Comparison of ENCODE assay signal across 30 cellular contexts in the genomic region with DNA sequence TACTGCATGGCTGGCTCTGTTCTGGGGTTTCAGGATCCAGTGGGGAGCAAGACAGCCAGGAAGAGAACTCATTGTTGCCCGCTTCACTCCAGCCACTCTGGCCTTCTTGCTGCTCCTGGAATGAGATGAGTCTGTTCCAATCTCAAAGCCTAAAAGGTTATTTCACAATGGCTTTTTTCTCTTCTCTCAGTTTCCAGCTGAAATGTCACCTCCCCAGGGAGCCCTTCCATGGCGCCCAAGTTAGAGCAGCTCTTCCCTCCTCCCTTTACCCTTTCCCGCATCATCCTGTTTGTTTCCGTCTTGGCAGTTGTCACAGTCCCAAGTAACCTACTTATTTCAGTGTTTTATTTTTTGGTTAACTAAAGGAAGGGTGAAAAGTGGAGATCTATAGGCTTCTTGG. TPM values are rescaled to one million over a fixed set of nuclear protein-coding genes. Genes with fewer than 3 reads are reported as not detected.
"Had no signal": no experiment of that assay in that cellular context is flagged by ENCODE, and none has a peak within 500 bp of the region (broad histone marks: within the 10 kb centered on the region; RNA-seq: fewer than 3 reads in every experiment).

No MANE protein-coding gene starts in this region.

- H3K27me3 ChIP-seq: testis, thyroid gland, tibial nerve, upper lobe of left lung, upper lobe of right lung, uterus, vagina had no signal

- ATAC-seq: stimulated activated memory B cell treated with anti-CD40 and anti-IgM and Interleukin-4, amounts not matched to agents 10 μg/mL and 1 μg/mL and 100 μg/mL, for 72 hours; stimulated activated naive B cell treated with anti-CD40 and anti-IgM and Interleukin-4, amounts not matched to agents 10 μg/mL and 1 μg/mL and 100 μg/mL, for 72 hours; stimulated activated naive CD8-positive, alpha-beta T cell treated with anti-CD3 and anti-CD28 coated beads, Interleukin-15, amount 100 ng/mL, for 72 hours; stimulated activated naive CD8-positive, alpha-beta T cell treated with anti-CD3 and anti-CD28 coated beads, Interleukin-15, Interleukin-2, amounts not matched to agents 100 U/mL and 50 U/mL, for 24 hours; upper lobe of right lung had no signal

- H3K36me3 ChIP-seq: stomach, suprapubic skin, thoracic aorta, thyroid gland, tibial artery, tibial nerve, transverse colon, upper lobe of left lung, upper lobe of right lung, uterus, vagina had no signal

- H3K9me3 ChIP-seq: suprapubic skin, testis, thoracic aorta, thyroid gland, tibial artery, transverse colon, upper lobe of left lung, upper lobe of right lung, uterus, vagina had no signal

- DNase-seq: stimulated activated CD4-positive, alpha-beta T cell treated with anti-CD3 and anti-CD28 coated beads, Interleukin-2, amount 100 ng/mL, for 48 hours; stimulated activated CD4-positive, alpha-beta T cell treated with anti-CD3 and anti-CD28 coated beads, Interleukin-4, amount 100 ng/mL, for 1 hour; stimulated activated CD4-positive, alpha-beta T cell treated with anti-CD3 and anti-CD28 coated beads, Interleukin-4, amount 100 ng/mL, for 24 hours; stimulated activated CD4-positive, alpha-beta T cell treated with anti-CD3 and anti-CD28 coated beads, Interleukin-4, amount 100 ng/mL, for 4 hours; stimulated activated CD8-positive, alpha-beta memory T cell treated with anti-CD3 and anti-CD28 coated beads, Interleukin-4, amount 100 ng/mL, for 48 hours; stimulated activated naive B cell treated with anti-CD40 and anti-IgM and Interleukin-4, amounts not matched to agents 10 μg/mL and 1 μg/mL and 100 μg/mL, for 72 hours; stimulated activated naive CD4-positive, alpha-beta T cell; stimulated activated naive CD4-positive, alpha-beta T cell treated with Interleukin-2 at 50 U/mL for 16 hours; stimulated activated naive CD8-positive, alpha-beta T cell treated with anti-CD3 and anti-CD28 coated beads, Interleukin-15, amount 100 ng/mL, for 72 hours; stimulated activated naive CD8-positive, alpha-beta T cell treated with anti-CD3 and anti-CD28 coated beads, Interleukin-15, Interleukin-2, amounts not matched to agents 100 U/mL and 50 U/mL, for 24 hours; stomach; substantia nigra; testis; thyroid gland; tibial artery; transverse colon; trophoblast cell; upper lobe of left lung; upper lobe of right lung; uterus had no signal

- H3K4me1 ChIP-seq: stomach, suprapubic skin, testis, thyroid gland, tibial artery, tibial nerve, transverse colon, upper lobe of left lung, upper lobe of right lung, uterus, vagina had no signal

- H3K4me3 ChIP-seq: stomach, suprapubic skin, testis, thoracic aorta, thyroid gland, tibial artery, tibial nerve, transverse colon, upper lobe of left lung, upper lobe of right lung, uterus, vagina had no signal

- H3K27ac ChIP-seq: stomach, suprapubic skin, testis, thoracic aorta, thyroid gland, tibial artery, tibial nerve, transverse colon, upper lobe of left lung, upper lobe of right lung, uterus, vagina had no signal

RNA-seq across cellular contexts. Expression of gene PLA2G2A, which starts 15.8 kb away (rescaled TPM):
- total RNA-seq: temporal lobe had no signal

RNA-seq across cellular contexts. Expression of gene PLA2G2E, which starts 40.2 kb away (rescaled TPM):
- total RNA-seq: stomach, subcutaneous adipose tissue, temporal lobe, testis, thoracic aorta, thyroid gland, tibial nerve, transverse colon, upper lobe of left lung, upper lobe of right lung, ureter, urinary bladder, uterus, vagina had no signal
- polyA plus RNA-seq: stomach, thymus, urinary bladder had no signal
